ENCODE assay signal across 1 cellular context in the genomic region with DNA sequence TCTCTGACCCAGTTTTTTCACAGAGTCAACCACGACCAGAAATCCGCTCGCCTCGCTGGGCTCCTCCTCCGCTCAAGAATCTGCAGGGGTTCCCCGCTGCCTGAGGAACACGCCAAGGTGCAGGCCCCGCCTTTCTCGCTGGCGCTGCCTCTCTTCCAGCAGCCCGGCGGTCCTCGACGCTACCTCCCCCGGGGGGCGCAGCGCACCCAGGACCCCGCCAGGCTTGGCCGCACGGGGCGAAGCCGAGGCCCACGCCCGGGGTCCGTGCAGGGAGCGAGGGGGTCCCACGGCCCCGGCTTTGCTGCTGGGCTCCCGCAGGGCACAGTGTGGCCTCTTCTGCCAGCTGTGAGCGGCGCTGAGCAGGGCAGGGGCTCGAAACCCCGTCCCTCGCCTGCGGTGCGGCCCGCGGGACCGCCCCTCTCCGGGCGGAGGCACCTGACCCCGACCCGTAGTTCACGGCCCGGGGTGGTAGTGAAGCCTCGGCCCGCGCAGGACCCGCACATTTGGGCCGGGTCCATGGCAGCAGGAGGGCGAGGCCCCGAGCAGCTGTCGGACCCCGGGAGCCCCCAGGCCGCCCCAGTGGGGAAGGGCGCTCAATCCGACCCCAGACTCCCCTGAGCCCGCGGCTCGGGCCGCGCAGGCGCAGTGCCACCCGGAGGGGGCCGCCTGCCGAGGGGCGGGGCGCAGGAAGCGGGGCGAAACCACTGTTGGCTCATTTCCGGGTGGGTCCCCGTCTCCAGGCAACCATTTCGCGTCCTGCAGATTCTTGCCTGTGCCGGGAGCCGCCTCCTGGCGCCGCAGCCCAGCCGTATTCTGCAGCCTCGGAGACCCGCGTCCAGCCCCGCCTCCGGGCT.
TF ChIP-seq lines count a peak whose summit lies in the region.

No MANE protein-coding gene starts in this region.

TF ChIP-seq in HEK293, 187 proteins besides CTCF, POLR2A, EP300 and RAD21 (continued from another document and continues in another):
- TF ChIP-seq, protein P1, sequence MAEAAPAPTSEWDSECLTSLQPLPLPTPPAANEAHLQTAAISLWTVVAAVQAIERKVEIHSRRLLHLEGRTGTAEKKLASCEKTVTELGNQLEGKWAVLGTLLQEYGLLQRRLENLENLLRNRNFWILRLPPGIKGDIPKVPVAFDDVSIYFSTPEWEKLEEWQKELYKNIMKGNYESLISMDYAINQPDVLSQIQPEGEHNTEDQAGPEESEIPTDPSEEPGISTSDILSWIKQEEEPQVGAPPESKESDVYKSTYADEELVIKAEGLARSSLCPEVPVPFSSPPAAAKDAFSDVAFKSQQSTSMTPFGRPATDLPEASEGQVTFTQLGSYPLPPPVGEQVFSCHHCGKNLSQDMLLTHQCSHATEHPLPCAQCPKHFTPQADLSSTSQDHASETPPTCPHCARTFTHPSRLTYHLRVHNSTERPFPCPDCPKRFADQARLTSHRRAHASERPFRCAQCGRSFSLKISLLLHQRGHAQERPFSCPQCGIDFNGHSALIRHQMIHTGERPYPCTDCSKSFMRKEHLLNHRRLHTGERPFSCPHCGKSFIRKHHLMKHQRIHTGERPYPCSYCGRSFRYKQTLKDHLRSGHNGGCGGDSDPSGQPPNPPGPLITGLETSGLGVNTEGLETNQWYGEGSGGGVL (tag by site-specific recombination; IDR thresholded peaks at IDR 0.05) = peak; percentile 90
- TF ChIP-seq ZNF433 (tag by site-specific recombination; IDR thresholded peaks at IDR 0.05; ENCODE audit: low read depth) = no peak
- TF ChIP-seq ZNF596 (tag by site-specific recombination; IDR thresholded peaks at IDR 0.05) = no peak
- TF ChIP-seq ZNF629 (tag by site-specific recombination; IDR thresholded peaks at IDR 0.05) = no peak
- TF ChIP-seq SP7 (tag by site-specific recombination; IDR thresholded peaks at IDR 0.05) = peak; percentile 37
- 0 out of 2 replicates have a peak, but pooled peaks have one; percentile 44 for TF ChIP-seq ZNF121 (tag by site-specific recombination; IDR thresholded peaks at IDR 0.05)
- no peak for TF ChIP-seq ZNF184 (tag by site-specific recombination; IDR thresholded peaks at IDR 0.05)
- no peak for TF ChIP-seq ZNF777 (tag by site-specific recombination; IDR thresholded peaks at IDR 0.05; ENCODE audit: borderline replicate concordance)
- no peak for TF ChIP-seq ZNF585B (tag by site-specific recombination; IDR thresholded peaks at IDR 0.05)
- TF ChIP-seq KLF10 (tag by site-specific recombination; IDR thresholded peaks at IDR 0.05) = 0 out of 2 replicates have a peak, but pooled peaks have one; percentile 34
- TF ChIP-seq, protein P2, sequence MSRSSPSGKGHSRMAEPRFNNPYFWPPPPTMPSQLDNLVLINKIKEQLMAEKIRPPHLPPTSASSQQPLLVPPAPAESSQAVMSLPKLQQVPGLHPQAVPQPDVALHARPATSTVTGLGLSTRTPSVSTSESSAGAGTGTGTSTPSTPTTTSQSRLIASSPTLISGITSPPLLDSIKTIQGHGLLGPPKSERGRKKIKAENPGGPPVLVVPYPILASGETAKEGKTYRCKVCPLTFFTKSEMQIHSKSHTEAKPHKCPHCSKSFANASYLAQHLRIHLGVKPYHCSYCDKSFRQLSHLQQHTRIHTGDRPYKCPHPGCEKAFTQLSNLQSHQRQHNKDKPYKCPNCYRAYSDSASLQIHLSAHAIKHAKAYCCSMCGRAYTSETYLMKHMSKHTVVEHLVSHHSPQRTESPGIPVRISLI (tag by site-specific recombination; IDR thresholded peaks at IDR 0.05) = no peak
- TF ChIP-seq BCL11A (tag by site-specific recombination; IDR thresholded peaks at IDR 0.05; ENCODE audit: low read depth) = 0 out of 2 replicates have a peak, but pooled peaks have one; percentile 13
- TF ChIP-seq, protein P3, sequence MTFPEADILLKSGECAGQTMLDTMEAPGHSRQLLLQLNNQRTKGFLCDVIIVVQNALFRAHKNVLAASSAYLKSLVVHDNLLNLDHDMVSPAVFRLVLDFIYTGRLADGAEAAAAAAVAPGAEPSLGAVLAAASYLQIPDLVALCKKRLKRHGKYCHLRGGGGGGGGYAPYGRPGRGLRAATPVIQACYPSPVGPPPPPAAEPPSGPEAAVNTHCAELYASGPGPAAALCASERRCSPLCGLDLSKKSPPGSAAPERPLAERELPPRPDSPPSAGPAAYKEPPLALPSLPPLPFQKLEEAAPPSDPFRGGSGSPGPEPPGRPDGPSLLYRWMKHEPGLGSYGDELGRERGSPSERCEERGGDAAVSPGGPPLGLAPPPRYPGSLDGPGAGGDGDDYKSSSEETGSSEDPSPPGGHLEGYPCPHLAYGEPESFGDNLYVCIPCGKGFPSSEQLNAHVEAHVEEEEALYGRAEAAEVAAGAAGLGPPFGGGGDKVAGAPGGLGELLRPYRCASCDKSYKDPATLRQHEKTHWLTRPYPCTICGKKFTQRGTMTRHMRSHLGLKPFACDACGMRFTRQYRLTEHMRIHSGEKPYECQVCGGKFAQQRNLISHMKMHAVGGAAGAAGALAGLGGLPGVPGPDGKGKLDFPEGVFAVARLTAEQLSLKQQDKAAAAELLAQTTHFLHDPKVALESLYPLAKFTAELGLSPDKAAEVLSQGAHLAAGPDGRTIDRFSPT (tag by site-specific recombination; IDR thresholded peaks at IDR 0.05) = no peak
- TF ChIP-seq ZNF518A (tag by site-specific recombination; conservative IDR thresholded peaks at IDR 0.05; ENCODE audit: low read depth) = 0 out of 2 replicates have a peak, but pooled peaks have one; percentile 30
- TF ChIP-seq ZSCAN30 (tag by site-specific recombination; IDR thresholded peaks at IDR 0.05) = 0 out of 2 replicates have a peak, but pooled peaks have one; percentile 6
- no peak for TF ChIP-seq ZSCAN23 (tag by site-specific recombination; IDR thresholded peaks at IDR 0.05)
- no peak for TF ChIP-seq ZNF416 (tag by site-specific recombination; IDR thresholded peaks at IDR 0.05)
- TF ChIP-seq ZSCAN18 (tag by site-specific recombination; IDR thresholded peaks at IDR 0.05) = no peak
- TF ChIP-seq ZNF169 (tag by site-specific recombination; IDR thresholded peaks at IDR 0.05) = no peak
- peak; percentile 74 for TF ChIP-seq GLIS1 (tag by site-specific recombination; IDR thresholded peaks at IDR 0.05)
- no peak for TF ChIP-seq ZNF302 (tag by site-specific recombination; IDR thresholded peaks at IDR 0.05; ENCODE audit: low read depth)
- TF ChIP-seq ZNF335 (tag by site-specific recombination; conservative IDR thresholded peaks at IDR 0.05) = peak; percentile 86
- no peak for TF ChIP-seq ZNF544 (tag by site-specific recombination; IDR thresholded peaks at IDR 0.05)
- TF ChIP-seq, protein P4, sequence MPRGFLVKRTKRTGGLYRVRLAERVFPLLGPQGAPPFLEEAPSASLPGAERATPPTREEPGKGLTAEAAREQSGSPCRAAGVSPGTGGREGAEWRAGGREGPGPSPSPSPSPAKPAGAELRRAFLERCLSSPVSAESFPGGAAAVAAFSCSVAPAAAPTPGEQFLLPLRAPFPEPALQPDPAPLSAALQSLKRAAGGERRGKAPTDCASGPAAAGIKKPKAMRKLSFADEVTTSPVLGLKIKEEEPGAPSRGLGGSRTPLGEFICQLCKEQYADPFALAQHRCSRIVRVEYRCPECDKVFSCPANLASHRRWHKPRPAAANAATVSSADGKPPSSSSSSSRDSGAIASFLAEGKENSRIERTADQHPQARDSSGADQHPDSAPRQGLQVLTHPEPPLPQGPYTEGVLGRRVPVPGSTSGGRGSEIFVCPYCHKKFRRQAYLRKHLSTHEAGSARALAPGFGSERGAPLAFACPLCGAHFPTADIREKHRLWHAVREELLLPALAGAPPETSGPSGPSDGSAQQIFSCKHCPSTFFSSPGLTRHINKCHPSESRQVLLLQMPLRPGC (tag by site-specific recombination; IDR thresholded peaks at IDR 0.05) = peak; percentile 21; the same call in 1 of the 2 replicates
- no peak for TF ChIP-seq ZNF600 (tag by site-specific recombination; IDR thresholded peaks at IDR 0.05)
- peak; percentile 71 for TF ChIP-seq SP3 (tag by site-specific recombination; IDR thresholded peaks at IDR 0.05)
- no peak for TF ChIP-seq HOXC10 (CRISPR knock-in tag; IDR thresholded peaks at IDR 0.05)
- no peak for TF ChIP-seq ZNF366 (tag by site-specific recombination; conservative IDR thresholded peaks at IDR 0.05)
- no peak for TF ChIP-seq ZFP41 (tag by site-specific recombination; IDR thresholded peaks at IDR 0.05; ENCODE audit: borderline replicate concordance)
- TF ChIP-seq ZNF560 (tag by site-specific recombination; IDR thresholded peaks at IDR 0.05; ENCODE audit: borderline replicate concordance) = no peak
- TF ChIP-seq, protein P5, sequence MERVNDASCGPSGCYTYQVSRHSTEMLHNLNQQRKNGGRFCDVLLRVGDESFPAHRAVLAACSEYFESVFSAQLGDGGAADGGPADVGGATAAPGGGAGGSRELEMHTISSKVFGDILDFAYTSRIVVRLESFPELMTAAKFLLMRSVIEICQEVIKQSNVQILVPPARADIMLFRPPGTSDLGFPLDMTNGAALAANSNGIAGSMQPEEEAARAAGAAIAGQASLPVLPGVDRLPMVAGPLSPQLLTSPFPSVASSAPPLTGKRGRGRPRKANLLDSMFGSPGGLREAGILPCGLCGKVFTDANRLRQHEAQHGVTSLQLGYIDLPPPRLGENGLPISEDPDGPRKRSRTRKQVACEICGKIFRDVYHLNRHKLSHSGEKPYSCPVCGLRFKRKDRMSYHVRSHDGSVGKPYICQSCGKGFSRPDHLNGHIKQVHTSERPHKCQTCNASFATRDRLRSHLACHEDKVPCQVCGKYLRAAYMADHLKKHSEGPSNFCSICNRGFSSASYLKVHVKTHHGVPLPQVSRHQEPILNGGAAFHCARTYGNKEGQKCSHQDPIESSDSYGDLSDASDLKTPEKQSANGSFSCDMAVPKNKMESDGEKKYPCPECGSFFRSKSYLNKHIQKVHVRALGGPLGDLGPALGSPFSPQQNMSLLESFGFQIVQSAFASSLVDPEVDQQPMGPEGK (tag by site-specific recombination; IDR thresholded peaks at IDR 0.05) = peak; percentile 93
- no peak for TF ChIP-seq REST (tag by site-specific recombination; IDR thresholded peaks at IDR 0.05)
- no peak for TF ChIP-seq ZSCAN16 (tag by site-specific recombination; IDR thresholded peaks at IDR 0.05)
- TF ChIP-seq ZNF837 (tag by site-specific recombination; IDR thresholded peaks at IDR 0.05) = no peak
- TF ChIP-seq ZNF501 (tag by site-specific recombination; IDR thresholded peaks at IDR 0.05) = no peak; the same call in 1 of the 2 replicates
- peak; percentile 92 for TF ChIP-seq ZNF16 (tag by site-specific recombination; IDR thresholded peaks at IDR 0.05; ENCODE audit: low read depth)
